Comparison of ENCODE assay signal across 18 cellular contexts in the genomic region with DNA sequence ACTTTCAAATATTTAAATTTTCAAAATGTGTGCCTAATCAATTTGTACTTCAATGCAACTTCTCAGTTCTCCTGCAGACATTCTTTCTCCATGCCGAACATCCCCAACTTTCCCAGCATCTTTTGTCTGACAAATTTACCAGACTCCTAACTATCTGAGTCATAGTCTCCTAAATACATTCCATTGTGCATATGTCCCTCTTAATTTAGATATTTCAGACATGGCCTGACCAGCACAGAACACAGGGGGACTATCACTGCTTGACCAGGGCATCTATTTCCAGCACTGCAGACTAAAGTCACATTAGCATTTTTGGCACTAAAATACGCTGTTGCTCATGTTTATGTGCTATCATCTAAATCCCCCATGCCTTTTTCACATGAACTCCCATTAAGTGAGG.
DNase-seq lines count a peak whose midpoint lies in the region; ATAC-seq and TF ChIP-seq lines count a peak whose summit lies in the region.
"Had no signal": no experiment of that assay in that cellular context is flagged by ENCODE, and none has a peak within 500 bp of the region (broad histone marks: within the 10 kb centered on the region; RNA-seq: fewer than 3 reads in every experiment).

No MANE protein-coding gene starts in this region.

- no peak overlapping the region for H3K4me3 ChIP-seq in AG04450 (ENCODE audit: low read depth, low read length)
- H3K4me3 ChIP-seq in cardiac fibroblast (replicated peaks in 1 of 2; ENCODE audit: low read depth in 2 of 2, low read length in 2 of 2), result no peak overlapping the region
- no peak overlapping the region for H3K4me3 ChIP-seq in mesodermal cell (ENCODE audit: extremely low read depth, insufficient read depth, low read length, poor library complexity, severe bottlenecking)
- H3K4me3 ChIP-seq: BLaER1, coronary artery, gastrocnemius medialis, left lung, ovary had no signal

- peaks cover 18% of the 10 kb centered on the region for H3K36me3 ChIP-seq in mesodermal cell (ENCODE audit: control insufficient read depth, insufficient read depth, low read length)
- H3K36me3 ChIP-seq: BLaER1, gastrocnemius medialis, left lung, ovary had no signal

- H3K4me1 ChIP-seq in mesodermal cell (ENCODE audit: control insufficient read depth, insufficient read depth, low read length, poor library complexity, severe bottlenecking), result peaks cover 17% of the 10 kb centered on the region
- H3K4me1 ChIP-seq: BLaER1 had no signal

- no peak for ATAC-seq in HG03196 (IDR thresholded peaks at IDR 0.05; ENCODE audit: unreplicated experiment)
- ATAC-seq in HG02981 (IDR thresholded peaks at IDR 0.05; ENCODE audit: unreplicated experiment), result no peak
- ATAC-seq: gastrocnemius medialis, left lung had no signal

- TF ChIP-seq CTCF in AG04450 (IDR thresholded peaks at IDR 0.05; ENCODE audit: low read depth, low read length) (no peak), cardiac fibroblast (IDR thresholded peaks at IDR 0.05; ENCODE audit: low read depth, low read length) (no peak)

- no peaks in the 10 kb centered on the region for H3K27me3 ChIP-seq in AG04450 (ENCODE audit: control insufficient read depth, insufficient read depth, low read length)
- H3K27me3 ChIP-seq: BLaER1, gastrocnemius medialis, left lung, ovary had no signal

- CTCF ChIA-PET in AG04450 (lab: Charles Lee), result no interaction called here

- DNase-seq in AG04450 (ENCODE audit: low read depth, low spot score) (no peak), HS-5 (ENCODE audit: low read depth) (peak; percentile 68), cardiac fibroblast (ENCODE audit: low read depth in 2 of 2) (peak; percentile 70 to 90), HUDEP-2 (lab: John Stamatoyannopoulos, UW; ENCODE audit: unreplicated experiment in 76 of 76) (no peak), D341Med (ENCODE audit: low spot score) (no peak)
- DNase-seq: activated CD4-positive, alpha-beta memory T cell treated with anti-CD3 and anti-CD28 coated beads for 36 hours; activated naive CD4-positive, alpha-beta T cell treated with Interleukin-2 at 50 U/mL for 16 hours; gastrocnemius medialis; GDM1; left lung; NCI-H2227 treated with DMSO at 0.1 percent for 48 hours; ovary; T-helper 9 cell had no signal

- H3K9me3 ChIP-seq in AG04450 (ENCODE audit: control insufficient read depth, insufficient read depth, low read length) (no peaks in the 10 kb centered on the region), mesodermal cell (ENCODE audit: control insufficient read depth, low read length) (no peaks in the 10 kb centered on the region)
- H3K9me3 ChIP-seq: BLaER1, gastrocnemius medialis, left lung, ovary had no signal

- H3K27ac ChIP-seq in AG04450 (ENCODE audit: low read depth, low read length) (peak overlapping the region; percentile 71), mesodermal cell (ENCODE audit: low read depth, low read length, severe bottlenecking) (peak overlapping the region; percentile 73)
- H3K27ac ChIP-seq: BLaER1, gastrocnemius medialis, left lung, ovary had no signal

- POLR2A ChIA-PET in AG04450 (lab: Yijun Ruan, JAX), result no interaction called here

- 63 to 67% methylated on average over 1 of the region's 2 CpGs for WGBS in mesodermal cell (ENCODE audit: insufficient coverage in 2 of 2), 2 experiments

Comparison
In these comparisons a context has a peak if more than half of its experiments do, and no peak if none do; other contexts are left out.
1. DNase-seq: peak in HS-5 (single experiment) and cardiac fibroblast (2 of 2); none in AG04450 (single experiment), HUDEP-2 (0 of 76) and D341Med (single experiment).